14 cellular contexts compared by ENCODE assay signal in the genomic region with DNA sequence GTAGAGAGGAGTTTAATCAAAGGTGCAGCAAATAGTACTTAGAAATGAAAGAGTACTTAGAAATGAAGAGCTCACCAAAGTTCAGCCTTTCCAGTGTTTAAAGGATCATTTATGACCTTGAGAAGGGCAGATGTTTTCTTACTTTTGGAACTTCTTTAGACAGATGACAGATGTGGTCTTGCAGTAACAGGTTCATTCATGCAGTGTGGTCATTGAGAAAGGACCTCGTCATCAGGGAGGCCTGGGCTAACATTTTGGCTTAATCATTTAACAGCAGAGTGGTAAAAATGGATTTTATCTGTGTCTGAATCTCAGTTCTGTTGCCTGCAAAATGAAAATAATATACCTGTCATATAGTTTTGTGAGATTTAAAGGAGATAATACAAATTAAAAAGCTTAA.
DNase-seq lines count a peak whose midpoint lies in the region; ATAC-seq and TF ChIP-seq lines count a peak whose summit lies in the region.
"Had no signal": no experiment of that assay in that cellular context is flagged by ENCODE, and none has a peak within 500 bp of the region (broad histone marks: within the 10 kb centered on the region; RNA-seq: fewer than 3 reads in every experiment).

No MANE protein-coding gene starts in this region.

- no peak for DNase-seq in RWPE2 (ENCODE audit: low spot score)
- peak; percentile 53 to 75 for DNase-seq in foreskin keratinocyte
- DNase-seq in kidney tubule cell (ENCODE audit: low spot score), result peak; percentile 17
- DNase-seq in RPMI8226, result no peak
- no peak for DNase-seq in activated CD8-positive, alpha-beta memory T cell treated with anti-CD3 and anti-CD28 coated beads, Interleukin-2, amount 50 U/mL, for 48 hours
- DNase-seq in stimulated activated naive CD4-positive, alpha-beta T cell (lab: John Stamatoyannopoulos, UW), result no peak
- DNase-seq: C1 segment of cervical spinal cord; Calu3; CD4-positive, alpha-beta T cell; DMS 273 treated with DMSO at 0.1 percent for 48 hours; GM23248 had no signal

- no peaks in the 10 kb centered on the region for H3K9me3 ChIP-seq in RWPE2 (ENCODE audit: severe bottlenecking)

- H3K36me3 ChIP-seq in RWPE2 (ENCODE audit: low read depth), result no peaks in the 10 kb centered on the region

- ATAC-seq in RWPE2 (ENCODE audit: low read depth) (peak; percentile 48; the same call in 1 of the 3 replicates), foreskin keratinocyte (peak; percentile 71), HG02840 (IDR thresholded peaks at IDR 0.05; ENCODE audit: low FRiP score, unreplicated experiment) (no peak)
- ATAC-seq: GM12878, HCT116 had no signal

- no peak for TF ChIP-seq CTCF in RWPE2 (IDR thresholded peaks at IDR 0.05; ENCODE audit: poor library complexity, severe bottlenecking)
- no peak for TF ChIP-seq CTCF in foreskin keratinocyte (conservative IDR thresholded peaks at IDR 0.05)

- H3K27ac ChIP-seq in RWPE2 (ENCODE audit: poor library complexity, severe bottlenecking), result peak overlapping the region; percentile 33
- no peak overlapping the region for H3K27ac ChIP-seq in foreskin keratinocyte
- H3K27ac ChIP-seq: GM23248 had no signal

- peaks cover 13% of the 10 kb centered on the region for H3K4me1 ChIP-seq in RWPE2 (ENCODE audit: insufficient read depth, poor library complexity, severe bottlenecking)
- peaks cover 21% of the 10 kb centered on the region for H3K4me1 ChIP-seq in foreskin keratinocyte

- no peak overlapping the region for H3K4me3 ChIP-seq in RWPE2 (ENCODE audit: severe bottlenecking)
- H3K4me3 ChIP-seq: GM12878, GM23248 had no signal

- H3K27me3 ChIP-seq in RWPE2 (ENCODE audit: insufficient read depth, poor library complexity, severe bottlenecking) (no peaks in the 10 kb centered on the region), foreskin keratinocyte (no peaks in the 10 kb centered on the region)

Comparison
In these comparisons a context has a peak if more than half of its experiments do, and no peak if none do; other contexts are left out.
1. DNase-seq: peak in foreskin keratinocyte (2 of 2) and kidney tubule cell (single experiment); none in RWPE2 (single experiment), RPMI8226 (single experiment), activated CD8-positive, alpha-beta memory T cell treated with anti-CD3 and anti-CD28 coated beads, Interleukin-2, amount 50 U/mL, for 48 hours (single experiment) and stimulated activated naive CD4-positive, alpha-beta T cell (0 of 6).